8 cellular contexts compared by ENCODE assay signal in the genomic region with DNA sequence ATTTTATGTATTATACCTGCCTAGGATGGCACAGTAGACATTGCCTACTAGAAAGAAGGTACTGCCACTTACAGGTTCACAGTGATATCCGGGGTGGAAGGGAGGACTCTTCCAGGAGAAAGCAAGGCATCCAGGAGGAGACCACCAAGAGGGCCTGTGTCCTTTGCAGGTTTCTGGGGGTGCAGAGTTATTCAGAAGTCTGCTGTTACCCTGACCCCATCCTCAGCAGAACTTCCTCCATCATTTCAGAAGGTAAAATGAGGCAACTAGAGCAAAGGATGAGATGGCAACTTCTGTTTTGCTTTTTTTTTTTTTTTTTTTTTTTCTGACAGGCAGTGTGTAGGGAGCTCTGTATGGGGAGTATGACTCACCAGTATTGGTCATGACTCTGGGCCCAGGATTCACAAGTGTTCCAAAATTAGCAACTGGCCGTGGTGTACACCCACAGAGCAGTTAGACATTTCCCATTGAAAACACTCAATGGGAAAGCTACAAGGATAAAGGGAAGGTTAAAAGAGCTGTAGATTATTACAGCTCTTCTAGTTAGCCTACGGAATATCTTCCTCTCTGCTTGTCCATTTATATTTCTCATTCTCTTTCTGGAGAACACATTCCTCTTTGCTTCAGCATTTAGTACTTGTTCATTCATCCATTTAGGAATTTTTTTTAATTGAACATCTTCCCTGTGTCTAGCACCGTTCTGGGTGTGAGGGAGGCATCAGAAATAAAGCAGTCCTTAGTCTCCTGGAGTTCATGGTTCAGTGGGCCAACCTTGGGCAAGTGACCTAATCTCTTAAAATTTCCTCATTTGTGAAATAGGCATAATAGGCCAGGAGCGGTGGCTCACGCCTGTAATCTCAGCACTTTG. TPM values are rescaled to one million over a fixed set of nuclear protein-coding genes. Genes with fewer than 3 reads are reported as not detected.
A peak's percentile ranks its signal among the peaks of the same experiment; 100 is the strongest.
DNase-seq lines count a peak whose midpoint lies in the region; ATAC-seq lines count a peak whose summit lies in the region.

No MANE protein-coding gene starts in this region.

- intact Hi-C loops in activated T-helper 1 cell treated with anti-CD3 and anti-CD28 coated beads, Interleukin-12 subunit alpha, Interleukin-12 subunit beta, Interleukin-2, Interleukin-4 antibody, amounts not matched to agents 30 ng/mL and 10 ng/mL and 1 ng/mL, durations not matched to agents 14 hours and 24 hours and 36 hours (cut with micrococcal nuclease): loop anchor here (1.0 to 5.0 kb wide), 8 partner anchors 8 to 363 kb away; a partner anchor contains a TSS
- intact Hi-C loops in left ventricle myocardium superior (cut with micrococcal nuclease): loop anchor here (10.0 kb wide), 1 partner anchor 50 kb away; a partner anchor contains a TSS

- H3K27me3 Mint-ChIP-seq in activated T-helper 1 cell treated with anti-CD3 and anti-CD28 coated beads, Interleukin-12 subunit alpha, Interleukin-12 subunit beta, Interleukin-2, Interleukin-4 antibody, amounts not matched to agents 30 ng/mL and 10 ng/mL and 1 ng/mL, durations not matched to agents 14 hours and 24 hours and 36 hours (ENCODE audit: insufficient read depth): no peaks in the 10 kb centered on the region

- no peaks in the 10 kb centered on the region for H3K9me3 Mint-ChIP-seq in activated T-helper 1 cell treated with anti-CD3 and anti-CD28 coated beads, Interleukin-12 subunit alpha, Interleukin-12 subunit beta, Interleukin-2, Interleukin-4 antibody, amounts not matched to agents 30 ng/mL and 10 ng/mL and 1 ng/mL, durations not matched to agents 14 hours and 24 hours and 36 hours

- peak overlapping the region; percentile 57 for H3K4me3 Mint-ChIP-seq in activated T-helper 1 cell treated with anti-CD3 and anti-CD28 coated beads, Interleukin-12 subunit alpha, Interleukin-12 subunit beta, Interleukin-2, Interleukin-4 antibody, amounts not matched to agents 30 ng/mL and 10 ng/mL and 1 ng/mL, durations not matched to agents 14 hours and 24 hours and 36 hours

- peak; percentile 67 for ATAC-seq in GM21723 (IDR thresholded peaks at IDR 0.05; ENCODE audit: unreplicated experiment)
- peak; percentile 95 for ATAC-seq in left ventricle myocardium superior
- ATAC-seq in HG02970 (IDR thresholded peaks at IDR 0.05; ENCODE audit: low FRiP score, unreplicated experiment): no peak

- H3K4me1 Mint-ChIP-seq in activated T-helper 1 cell treated with anti-CD3 and anti-CD28 coated beads, Interleukin-12 subunit alpha, Interleukin-12 subunit beta, Interleukin-2, Interleukin-4 antibody, amounts not matched to agents 30 ng/mL and 10 ng/mL and 1 ng/mL, durations not matched to agents 14 hours and 24 hours and 36 hours (ENCODE audit: low read depth): peaks cover 73% of the 10 kb centered on the region

- peaks cover 3% of the 10 kb centered on the region for H3K36me3 Mint-ChIP-seq in activated T-helper 1 cell treated with anti-CD3 and anti-CD28 coated beads, Interleukin-12 subunit alpha, Interleukin-12 subunit beta, Interleukin-2, Interleukin-4 antibody, amounts not matched to agents 30 ng/mL and 10 ng/mL and 1 ng/mL, durations not matched to agents 14 hours and 24 hours and 36 hours (ENCODE audit: low read depth)

- peak; percentile 87 for DNase-seq in GM04504 (ENCODE audit: low read depth)
- DNase-seq in LoVo (ENCODE audit: low spot score): peak; percentile 66
- no peak for DNase-seq in activated T-helper 1 cell treated with anti-CD3 and anti-CD28 coated beads, Interleukin-12 subunit alpha, Interleukin-12 subunit beta, Interleukin-2, Interleukin-4 antibody, amounts not matched to agents 30 ng/mL and 10 ng/mL and 1 ng/mL, durations not matched to agents 14 hours and 24 hours and 36 hours (ENCODE audit: low spot score)
- DNase-seq in left ventricle myocardium superior: peak; percentile 37
- DNase-seq in stimulated activated CD8-positive, alpha-beta memory T cell treated with anti-CD3 and anti-CD28 coated beads, Interleukin-4, amount 100 ng/mL, for 48 hours: peak; percentile 42
- DNase-seq in NCI-H1930 (lab: John Stamatoyannopoulos, UW): no peak

- H3K27ac Mint-ChIP-seq in activated T-helper 1 cell treated with anti-CD3 and anti-CD28 coated beads, Interleukin-12 subunit alpha, Interleukin-12 subunit beta, Interleukin-2, Interleukin-4 antibody, amounts not matched to agents 30 ng/mL and 10 ng/mL and 1 ng/mL, durations not matched to agents 14 hours and 24 hours and 36 hours: peak overlapping the region; percentile 67

RNA-seq across cellular contexts. Expression of a gene that starts 50.5 kb away (rescaled TPM):
- 46.4 and 53.7 TPM in 2 replicates for total RNA-seq in activated T-helper 1 cell treated with anti-CD3 and anti-CD28 coated beads, Interleukin-12 subunit alpha, Interleukin-12 subunit beta, Interleukin-2, Interleukin-4 antibody, amounts not matched to agents 30 ng/mL and 10 ng/mL and 1 ng/mL, durations not matched to agents 14 hours and 24 hours and 36 hours
- 80.7 TPM for total RNA-seq in left ventricle myocardium superior

Comparison
In these comparisons a context has a peak if more than half of its experiments do, and no peak if none do; other contexts are left out.
1. DNase-seq: peak in GM04504 (single experiment), LoVo (single experiment), left ventricle myocardium superior (single experiment) and stimulated activated CD8-positive, alpha-beta memory T cell treated with anti-CD3 and anti-CD28 coated beads, Interleukin-4, amount 100 ng/mL, for 48 hours (single experiment); none in activated T-helper 1 cell treated with anti-CD3 and anti-CD28 coated beads, Interleukin-12 subunit alpha, Interleukin-12 subunit beta, Interleukin-2, Interleukin-4 antibody, amounts not matched to agents 30 ng/mL and 10 ng/mL and 1 ng/mL, durations not matched to agents 14 hours and 24 hours and 36 hours (single experiment) and NCI-H1930 (0 of 2).